In genomic region chr14:64549805-64550538, GRCh38 we compare ENCODE assay signal across 8 cellular contexts. TPM values are rescaled to one million over a fixed set of nuclear protein-coding genes. Genes with fewer than 3 reads are reported as not detected.
DNase-seq lines count a peak whose midpoint lies in the region; ATAC-seq and TF ChIP-seq lines count a peak whose summit lies in the region.

PPP1R36 (plus strand) TSS chr14:64549961; CDS start chr14:64549998, 37 bp downstream.

- peak; percentile 23 for DNase-seq in EL
- peak; percentile 80 for DNase-seq in NCI-H1092 treated with DMSO at 0.1 percent for 48 hours (lab: John Stamatoyannopoulos, UW)
- peak; percentile 58 for DNase-seq in activated CD4-positive, alpha-beta memory T cell treated with anti-CD3 and anti-CD28 coated beads, Interleukin-2, amount 10 ng/mL, durations not matched to agents 7 days and 5 days
- no peak for DNase-seq in esophagus muscularis mucosa (ENCODE audit: extremely low spot score)
- DNase-seq in nephron progenitor cell: peak; percentile 45
- DNase-seq in uterus: no peak
- DNase-seq in occipital lobe (lab: John Stamatoyannopoulos, UW): no peak

- H3K4me1 ChIP-seq in esophagus muscularis mucosa (peaks cover 11 to 24% (median 22%) of the 10 kb centered on the region in 4 donors), uterus (peaks cover 0 to 5% of the 10 kb centered on the region in 2 donors)

- H3K9me3 ChIP-seq in esophagus muscularis mucosa: no peaks in the 10 kb centered on the region
- no peaks in the 10 kb centered on the region for H3K9me3 ChIP-seq in uterus

- peak within 1 kb of the TSS; percentile 33 for H3K4me3 Mint-ChIP-seq in activated CD4-positive, alpha-beta memory T cell treated with anti-CD3 and anti-CD28 coated beads, Interleukin-2, amount 10 ng/mL, durations not matched to agents 7 days and 5 days
- H3K4me3 Mint-ChIP-seq in nephron progenitor cell: peak within 1 kb of the TSS; percentile 54

- TF ChIP-seq CTCF in esophagus muscularis mucosa (IDR thresholded peaks at IDR 0.05): no peak
- no peak for TF ChIP-seq CTCF in nephron progenitor cell (IDR thresholded peaks at IDR 0.05)
- TF ChIP-seq CTCF in uterus (IDR thresholded peaks at IDR 0.05): no peak

- no peak for ATAC-seq in GM18502 (IDR thresholded peaks at IDR 0.05; ENCODE audit: poor library complexity, unreplicated experiment)

- POLR2A ChIA-PET in activated CD4-positive, alpha-beta memory T cell treated with anti-CD3 and anti-CD28 coated beads, Interleukin-2, amount 10 ng/mL, durations not matched to agents 7 days and 5 days (lab: Charles Lee): interaction anchor here (0.8 to 1.6 kb wide), 5 partner anchors 8 to 365 kb away, joined by 3 to 7 read pairs (median 5); partner anchors contain the start of genes HSPA2 and ZBTB1

- intact Hi-C loops in esophagus muscularis mucosa (cut with DNase I): no loop called here
- intact Hi-C loops in uterus (cut with DNase I; ENCODE audit: low total_unique reads): loop anchor here (10.0 kb wide), 1 partner anchor 85 kb away; no protein-coding TSS in a partner anchor

- H3K36me3 ChIP-seq in esophagus muscularis mucosa: peaks cover 0 to 7% (median 0%) of the 10 kb centered on the region in 4 donors
- H3K36me3 ChIP-seq in uterus: no peaks in the 10 kb centered on the region

- peaks cover 0 to 4% (median 0%) of the 10 kb centered on the region in 4 donors for H3K27me3 ChIP-seq in esophagus muscularis mucosa
- H3K27me3 ChIP-seq in uterus: no peaks in the 10 kb centered on the region

- TF ChIP-seq EP300 in esophagus muscularis mucosa (IDR thresholded peaks at IDR 0.05): no peak

- 22% methylated on average over 43 of the region's 50 CpGs for WGBS in esophagus muscularis mucosa

- no peaks in the 10 kb centered on the region for H3K36me3 Mint-ChIP-seq in activated CD4-positive, alpha-beta memory T cell treated with anti-CD3 and anti-CD28 coated beads, Interleukin-2, amount 10 ng/mL, durations not matched to agents 7 days and 5 days (ENCODE audit: low read depth)
- H3K36me3 Mint-ChIP-seq in nephron progenitor cell (ENCODE audit: low read depth): no peaks in the 10 kb centered on the region

- CTCF ChIA-PET in activated CD4-positive, alpha-beta memory T cell treated with anti-CD3 and anti-CD28 coated beads, Interleukin-2, amount 10 ng/mL, durations not matched to agents 7 days and 5 days (lab: Charles Lee): interaction anchor here (1.0 to 2.2 kb wide), 5 partner anchors 8 to 121 kb away, joined by 3 to 10 read pairs (median 5); partner anchors contain the start of gene HSPA2

- H3K4me3 ChIP-seq in esophagus muscularis mucosa (peak within 1 kb of the TSS; percentile 39 to 54 (median 50)), uterus (peak within 1 kb of the TSS; percentile 24 to 35)

- peaks cover 17% of the 10 kb centered on the region for H3K4me1 Mint-ChIP-seq in activated CD4-positive, alpha-beta memory T cell treated with anti-CD3 and anti-CD28 coated beads, Interleukin-2, amount 10 ng/mL, durations not matched to agents 7 days and 5 days
- H3K4me1 Mint-ChIP-seq in nephron progenitor cell: peaks cover 14% of the 10 kb centered on the region

- TF ChIP-seq POLR2A in esophagus muscularis mucosa (IDR thresholded peaks at IDR 0.05; ENCODE audit: low read depth) (no peak), uterus (IDR thresholded peaks at IDR 0.05) (no peak)

- no peaks in the 10 kb centered on the region for H3K9me3 Mint-ChIP-seq in activated CD4-positive, alpha-beta memory T cell treated with anti-CD3 and anti-CD28 coated beads, Interleukin-2, amount 10 ng/mL, durations not matched to agents 7 days and 5 days
- H3K9me3 Mint-ChIP-seq in nephron progenitor cell: no peaks in the 10 kb centered on the region

- no peak within 1 kb of the TSS for H3K27ac Mint-ChIP-seq in activated CD4-positive, alpha-beta memory T cell treated with anti-CD3 and anti-CD28 coated beads, Interleukin-2, amount 10 ng/mL, durations not matched to agents 7 days and 5 days
- H3K27ac Mint-ChIP-seq in nephron progenitor cell: no peak within 1 kb of the TSS

- H3K27ac ChIP-seq in esophagus muscularis mucosa (replicated peaks in 1 of 4) (peak within 1 kb of the TSS; percentile 51 to 63 (median 59)), uterus (peak within 1 kb of the TSS in 1 of 2 donors; percentile 38)

- H3K27me3 Mint-ChIP-seq in activated CD4-positive, alpha-beta memory T cell treated with anti-CD3 and anti-CD28 coated beads, Interleukin-2, amount 10 ng/mL, durations not matched to agents 7 days and 5 days: peaks cover 34% of the 10 kb centered on the region
- H3K27me3 Mint-ChIP-seq in nephron progenitor cell (ENCODE audit: low read depth, poor library complexity): peaks cover 47% of the 10 kb centered on the region

RNA-seq across cellular contexts. Expression of gene PPP1R36, which starts in this region (rescaled TPM):
- under 1 TPM in 1 of 2 experiments, not detected in 1; 0.53 TPM for total RNA-seq in activated CD4-positive, alpha-beta memory T cell treated with anti-CD3 and anti-CD28 coated beads, Interleukin-2, amount 10 ng/mL, durations not matched to agents 7 days and 5 days
- total RNA-seq in esophagus muscularis mucosa: under 1 TPM in 3 of 4 donors, not detected in 1; 0.34 to 0.83 (median 0.71) TPM
- total RNA-seq in uterus: 1 to 10 TPM in 1 of 4 donors, under 1 TPM in 1, not detected in 2; 0.70 to 1.2 TPM
- 1.4 TPM for total RNA-seq in occipital lobe

Comparison
In these comparisons a context has a peak if more than half of its experiments do, and no peak if none do; other contexts are left out.
1. Peak in DNase-seq in activated CD4-positive, alpha-beta memory T cell treated with anti-CD3 and anti-CD28 coated beads, Interleukin-2, amount 10 ng/mL, durations not matched to agents 7 days and 5 days; RNA of the gene not detected or under 1 TPM.
2. DNase-seq: peak in EL (single experiment), NCI-H1092 treated with DMSO at 0.1 percent for 48 hours (single experiment) and nephron progenitor cell (single experiment); none in esophagus muscularis mucosa (single experiment), uterus (0 of 2) and occipital lobe (single experiment).